ENCODE assay signal across 20 cellular contexts in genomic region chr10:4205113-4205512, GRCh38.
DNase-seq lines count a peak whose midpoint lies in the region; ATAC-seq and TF ChIP-seq lines count a peak whose summit lies in the region.
"Had no signal": no experiment of that assay in that cellular context is flagged by ENCODE, and none has a peak within 500 bp of the region (broad histone marks: within the 10 kb centered on the region; RNA-seq: fewer than 3 reads in every experiment).

No MANE protein-coding gene starts in this region.

- H4K20me1 ChIP-seq in mammary epithelial cell (ENCODE audit: insufficient read depth, low read length), result no peaks in the 10 kb centered on the region
- H4K20me1 ChIP-seq: BLaER1 had no signal

- H3K27me3 ChIP-seq in mammary epithelial cell (ENCODE audit: insufficient read depth, low read length) (no peaks in the 10 kb centered on the region), foreskin keratinocyte (no peaks in the 10 kb centered on the region)
- H3K27me3 ChIP-seq: BLaER1 had no signal

- intact Hi-C loops in mammary epithelial cell (cut with micrococcal nuclease), result loop anchor here (5.0 kb wide), 1 partner anchor 62 kb away; no protein-coding TSS in a partner anchor
- intact Hi-C loops in MCF 10A (cut with micrococcal nuclease), result no loop called here
- intact Hi-C loops in mucosa of descending colon (cut with DNase I, micrococcal nuclease), result no loop called here

- H2AFZ ChIP-seq in mammary epithelial cell (ENCODE audit: low read depth, low read length), result peak overlapping the region; percentile 27
- H2AFZ ChIP-seq: GM23248 had no signal

- no peaks in the 10 kb centered on the region for H3K36me3 Mint-ChIP-seq in MCF 10A (ENCODE audit: insufficient read depth, unreplicated experiment)
- H3K36me3 Mint-ChIP-seq in type B pancreatic cell, result peaks cover 4% of the 10 kb centered on the region
- no peaks in the 10 kb centered on the region for H3K36me3 Mint-ChIP-seq in activated CD8-positive, alpha-beta memory T cell treated with anti-CD3 and anti-CD28 coated beads, Interleukin-2, amount 10 ng/mL, durations not matched to agents 7 days and 5 days
- H3K36me3 Mint-ChIP-seq: CD4-positive, CD25-positive, alpha-beta regulatory T cell; CD8-positive, alpha-beta T cell had no signal

- BruUV-seq in mammary epithelial cell (replicated peaks; lab: Mats Ljungman, UMichigan), result no TSS peak
- no TSS peak for BruUV-seq in MCF 10A (replicated peaks; lab: Mats Ljungman, UMichigan)

- CTCF ChIA-PET in mammary epithelial cell (lab: Charles Lee; ENCODE audit: low non-redundant PET) (no interaction called here), MCF 10A (lab: Yijun Ruan, JAX) (no interaction called here)
- CTCF ChIA-PET in activated CD8-positive, alpha-beta memory T cell treated with anti-CD3 and anti-CD28 coated beads, Interleukin-2, amount 10 ng/mL, durations not matched to agents 7 days and 5 days (lab: Charles Lee), result interaction anchor here (0.7 kb wide), 1 partner anchor 10 kb away, joined by 3 read pairs; no protein-coding TSS in a partner anchor

- no peaks in the 10 kb centered on the region for H3K79me2 ChIP-seq in mammary epithelial cell (ENCODE audit: insufficient read depth, low read length)

- H3K9me3 Mint-ChIP-seq in MCF 10A (ENCODE audit: unreplicated experiment) (no peaks in the 10 kb centered on the region), type B pancreatic cell (peaks cover 10% of the 10 kb centered on the region)
- H3K9me3 Mint-ChIP-seq in activated CD8-positive, alpha-beta memory T cell treated with anti-CD3 and anti-CD28 coated beads, Interleukin-2, amount 10 ng/mL, durations not matched to agents 7 days and 5 days (ENCODE audit: low read depth), result no peaks in the 10 kb centered on the region
- H3K9me3 Mint-ChIP-seq: CD8-positive, alpha-beta T cell; H9 had no signal

- no peak overlapping the region for H3K27ac Mint-ChIP-seq in MCF 10A (ENCODE audit: low read depth, unreplicated experiment)
- peak overlapping the region; percentile 12 for H3K27ac Mint-ChIP-seq in type B pancreatic cell
- no peak overlapping the region for H3K27ac Mint-ChIP-seq in activated CD8-positive, alpha-beta memory T cell treated with anti-CD3 and anti-CD28 coated beads, Interleukin-2, amount 10 ng/mL, durations not matched to agents 7 days and 5 days
- H3K27ac Mint-ChIP-seq: B cell; CD4-positive, CD25-positive, alpha-beta regulatory T cell; CD8-positive, alpha-beta T cell; H9 had no signal

- H3K27ac ChIP-seq in mammary epithelial cell (ENCODE audit: insufficient read depth, low read depth, low read length) (no peak overlapping the region), foreskin keratinocyte (no peak overlapping the region)
- H3K27ac ChIP-seq: 22Rv1, BLaER1, C4-2B, GM23248 had no signal

- 91% methylated on average over 1 of the region's 1 CpG for WGBS in mammary epithelial cell (ENCODE audit: low coverage, missing lambda C conversion rate)

- no peaks in the 10 kb centered on the region for H3K9me3 ChIP-seq in mammary epithelial cell (replicated peaks; ENCODE audit: insufficient read depth, low read length)
- no peaks in the 10 kb centered on the region for H3K9me3 ChIP-seq in mucosa of descending colon
- H3K9me3 ChIP-seq: BLaER1, Caco-2 had no signal

- no peak overlapping the region for H3K4me3 Mint-ChIP-seq in MCF 10A (ENCODE audit: unreplicated experiment)
- no peak overlapping the region for H3K4me3 Mint-ChIP-seq in type B pancreatic cell
- no peak overlapping the region for H3K4me3 Mint-ChIP-seq in activated CD8-positive, alpha-beta memory T cell treated with anti-CD3 and anti-CD28 coated beads, Interleukin-2, amount 10 ng/mL, durations not matched to agents 7 days and 5 days
- H3K4me3 Mint-ChIP-seq: B cell; CD4-positive, CD25-positive, alpha-beta regulatory T cell; CD8-positive, alpha-beta T cell; H9 had no signal

- no peak overlapping the region for H3K4me2 ChIP-seq in mammary epithelial cell (ENCODE audit: insufficient read depth, low read depth, low read length)
- H3K4me2 ChIP-seq: BLaER1 had no signal

- DNase-seq in mammary epithelial cell (peak; percentile 17), MCF 10A (ENCODE audit: unreplicated experiment) (no peak), foreskin keratinocyte (peak in 1 of 2 donors; percentile 44), mucosa of descending colon (peak in 1 of 3 donors; percentile 44), type B pancreatic cell (ENCODE audit: extremely low spot score, unreplicated experiment) (no peak)
- no peak for DNase-seq in activated CD8-positive, alpha-beta memory T cell treated with anti-CD3 and anti-CD28 coated beads, Interleukin-2, amount 10 ng/mL, durations not matched to agents 7 days and 5 days
- DNase-seq: Caco-2; CD4-positive, CD25-positive, alpha-beta regulatory T cell; CD8-positive, alpha-beta T cell; DMS153; DND-41; GM23248; H9 had no signal

- in situ Hi-C loops in mammary epithelial cell (cut with MboI; ENCODE audit: low sequenced_read_pairs in 2 of 2), result no loop called here

- POLR2A ChIA-PET in MCF 10A (lab: Yijun Ruan, JAX), result interaction anchor here (0.7 to 1.4 kb wide), 2 partner anchors 65 to 558 kb away, joined by 3 to 4 read pairs; no protein-coding TSS in a partner anchor

- H3K4me1 ChIP-seq in mammary epithelial cell (ENCODE audit: insufficient read depth, low read length), result peaks cover 6% of the 10 kb centered on the region
- H3K4me1 ChIP-seq in foreskin keratinocyte, result peaks cover 3% of the 10 kb centered on the region
- H3K4me1 ChIP-seq in mucosa of descending colon (ENCODE audit: low read depth), result peaks cover 5% of the 10 kb centered on the region
- H3K4me1 ChIP-seq: BLaER1 had no signal

- ATAC-seq in foreskin keratinocyte (no peak), mucosa of descending colon (peak; percentile 78), HG03025 (IDR thresholded peaks at IDR 0.05; ENCODE audit: low FRiP score, unreplicated experiment) (no peak)
- no peak for ATAC-seq in activated CD4-positive, CD25-positive, alpha-beta regulatory T cell treated with anti-CD3 and anti-CD28 coated beads, Interleukin-2, amount 50 U/mL, for 24 hours
- no peak for ATAC-seq in activated CD8-positive, alpha-beta memory T cell treated with anti-CD3 and anti-CD28 coated beads, Interleukin-2, amount 10 ng/mL, durations not matched to agents 7 days and 5 days
- ATAC-seq: CD8-positive, alpha-beta T cell; HCT116 had no signal

- H3K9ac ChIP-seq in mammary epithelial cell (ENCODE audit: insufficient read depth, low read length), result no peak overlapping the region
- H3K9ac ChIP-seq: BLaER1, GM23248 had no signal

- H3K4me1 Mint-ChIP-seq in MCF 10A (ENCODE audit: insufficient read depth, unreplicated experiment) (no peaks in the 10 kb centered on the region), type B pancreatic cell (ENCODE audit: unreplicated experiment) (peaks cover 26% of the 10 kb centered on the region)
- no peaks in the 10 kb centered on the region for H3K4me1 Mint-ChIP-seq in activated CD8-positive, alpha-beta memory T cell treated with anti-CD3 and anti-CD28 coated beads, Interleukin-2, amount 10 ng/mL, durations not matched to agents 7 days and 5 days
- H3K4me1 Mint-ChIP-seq: B cell had no signal

- H3K27me3 Mint-ChIP-seq in MCF 10A (ENCODE audit: insufficient read depth, unreplicated experiment) (no peaks in the 10 kb centered on the region), type B pancreatic cell (peaks cover 4% of the 10 kb centered on the region)
- no peaks in the 10 kb centered on the region for H3K27me3 Mint-ChIP-seq in activated CD8-positive, alpha-beta memory T cell treated with anti-CD3 and anti-CD28 coated beads, Interleukin-2, amount 10 ng/mL, durations not matched to agents 7 days and 5 days

- dilution Hi-C loops in mammary epithelial cell (cut with HindIII; ENCODE audit: low sequenced_read_pairs), result no loop called here

- H3K36me3 ChIP-seq in mammary epithelial cell (ENCODE audit: insufficient read depth, low read length), result no peaks in the 10 kb centered on the region
- H3K36me3 ChIP-seq in mucosa of descending colon (ENCODE audit: low read depth), result no peaks in the 10 kb centered on the region
- H3K36me3 ChIP-seq: BLaER1 had no signal

- TF ChIP-seq CTCF in mammary epithelial cell (conservative IDR thresholded peaks at IDR 0.05 in 1 of 2, IDR thresholded peaks at IDR 0.05 in 1 of 2; ENCODE audit: extremely low read depth in 1 of 2, insufficient read depth in 1 of 2, low read depth in 1 of 2, low read length in 2 of 2), result peak in 1 of 2 donors; percentile 40
- TF ChIP-seq CTCF in MCF 10A (IDR thresholded peaks at IDR 0.05; ENCODE audit: unreplicated experiment), result no peak
- peak; percentile 58 for TF ChIP-seq CTCF in foreskin keratinocyte (conservative IDR thresholded peaks at IDR 0.05)
- TF ChIP-seq CTCF in mucosa of descending colon (IDR thresholded peaks at IDR 0.05), result no peak
- no peak for TF ChIP-seq CTCF in type B pancreatic cell (conservative IDR thresholded peaks at IDR 0.05)

- no peak overlapping the region for H3K4me3 ChIP-seq in mammary epithelial cell (replicated peaks in 1 of 3; ENCODE audit: insufficient read depth in 1 of 3, low read depth in 2 of 3, low read length in 3 of 3)
- no peak overlapping the region for H3K4me3 ChIP-seq in mucosa of descending colon
- H3K4me3 ChIP-seq: BLaER1, GM23248 had no signal
